23 cellular contexts compared by ENCODE assay signal in the genomic region with DNA sequence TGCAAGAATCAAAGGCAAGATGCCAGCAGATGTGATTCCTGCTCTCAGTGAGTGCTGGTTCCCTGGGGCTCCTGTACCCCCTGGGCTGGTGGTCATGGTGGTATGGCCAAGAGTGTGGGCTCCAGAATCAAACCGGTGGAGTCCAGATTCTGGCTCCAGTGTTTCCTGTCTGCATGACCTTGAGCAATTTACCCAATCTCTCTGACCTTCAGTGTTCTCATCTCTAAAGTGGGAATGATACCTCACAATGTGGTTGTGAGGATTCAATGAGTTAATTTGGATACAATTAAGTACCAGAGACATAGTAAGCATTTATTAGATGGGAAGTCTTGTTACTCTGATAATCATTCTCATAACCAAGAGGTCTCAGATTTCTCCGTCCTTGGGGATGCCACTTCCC.
"Had no signal": no experiment of that assay in that cellular context is flagged by ENCODE, and none has a peak within 500 bp of the region (broad histone marks: within the 10 kb centered on the region; RNA-seq: fewer than 3 reads in every experiment).

No MANE protein-coding gene starts in this region.

- H3K36me3 Mint-ChIP-seq: activated CD4-positive, alpha-beta memory T cell treated with anti-CD3 and anti-CD28 coated beads for 36 hours had no signal

- FAIRE-seq: astrocyte, TTC549 had no signal

- ATAC-seq: activated naive CD4-positive, alpha-beta T cell treated with anti-CD3 and anti-CD28 coated beads, Interleukin-2, amount 50 U/mL, for 72 hours; activated T-cell treated with anti-CD3 and anti-CD28 coated beads, Interleukin-2, amount 50 U/mL, for 4 hours had no signal

- H3K9ac ChIP-seq: SK-N-SH had no signal

- H3K27ac Mint-ChIP-seq: activated B cell treated with CpG ODN at 0.5 μM for 24 hours; activated CD4-positive, alpha-beta memory T cell treated with anti-CD3 and anti-CD28 coated beads for 36 hours; activated naive CD4-positive, alpha-beta T cell treated with anti-CD3 and anti-CD28 coated beads for 36 hours; activated T-helper 1 cell treated with anti-CD3 and anti-CD28 coated beads, Interleukin-12 subunit alpha, Interleukin-12 subunit beta, Interleukin-2, Interleukin-4 antibody, amounts not matched to agents 30 ng/mL and 10 ng/mL and 1 ng/mL, durations not matched to agents 14 hours and 24 hours and 36 hours; T-helper 1 cell treated with Interleukin-12 subunit alpha and Interleukin-12 subunit beta and Interleukin-4 antibody, amounts not matched to agents 30 μg/mL and 1 μg/mL, for 36 hours; T-helper 2 cell treated with Interferon-gamma antibody and Interleukin-4, amounts not matched to agents 5 μg/mL and 100 μg/mL, for 36 hours had no signal

- H3K9me3 ChIP-seq: adrenal gland, breast epithelium, SJSA1, SK-N-SH had no signal

- H3K27me3 Mint-ChIP-seq: activated B cell treated with CpG ODN at 0.5 μM for 24 hours had no signal

- H3K27ac ChIP-seq: adrenal gland, body of pancreas, breast epithelium, SJSA1 had no signal

- H3K4me3 ChIP-seq: adrenal gland, body of pancreas, breast epithelium, SJSA1 had no signal

- H3K4me2 ChIP-seq: SK-N-SH had no signal

- H3K9me3 Mint-ChIP-seq: activated T-cell treated with anti-CD3 and anti-CD28 coated beads, Interleukin-2, amount 50 U/mL, for 4 hours had no signal

- H3K36me3 ChIP-seq: adrenal gland, breast epithelium, SJSA1 had no signal

- DNase-seq: activated B cell treated with CpG ODN at 0.5 μM for 24 hours; activated CD4-positive, alpha-beta memory T cell treated with anti-CD3 and anti-CD28 coated beads for 36 hours; activated CD4-positive, alpha-beta T cell treated with anti-CD3 and anti-CD28 coated beads for 4 hours; activated CD4-positive, alpha-beta T cell treated with anti-CD3 and anti-CD28 coated beads, Interleukin-2, amount 50 U/mL, for 1 hour; activated CD4-positive, CD25-positive, alpha-beta regulatory T cell treated with anti-CD3 and anti-CD28 coated beads, Interleukin-2, amount 50 U/mL, for 72 hours; activated CD8-positive, alpha-beta memory T cell treated with anti-CD3 and anti-CD28 coated beads, Interleukin-2, amount 50 U/mL, for 4 hours; activated gamma-delta T cell treated with Interleukin-2 at 50 U/mL for 16 hours; activated naive CD4-positive, alpha-beta T cell treated with anti-CD3 and anti-CD28 coated beads for 36 hours; activated T-cell treated with anti-CD3 and anti-CD28 coated beads for 4 hours; activated T-cell treated with anti-CD3 and anti-CD28 coated beads, Interleukin-2, amount 50 U/mL, for 4 hours; adrenal gland; NCI-H2171; OCI-M1 had no signal

- H3K27me3 ChIP-seq: adrenal gland, body of pancreas, breast epithelium, SJSA1 had no signal

- H3K4me1 ChIP-seq: adrenal gland, body of pancreas, breast epithelium, SJSA1 had no signal

- H3K4me3 Mint-ChIP-seq: activated B cell treated with CpG ODN at 0.5 μM for 24 hours; activated CD4-positive, alpha-beta memory T cell treated with anti-CD3 and anti-CD28 coated beads for 36 hours; activated naive CD4-positive, alpha-beta T cell treated with anti-CD3 and anti-CD28 coated beads for 36 hours; activated T-cell treated with anti-CD3 and anti-CD28 coated beads, Interleukin-2, amount 50 U/mL, for 4 hours; activated T-helper 1 cell treated with anti-CD3 and anti-CD28 coated beads, Interleukin-12 subunit alpha, Interleukin-12 subunit beta, Interleukin-2, Interleukin-4 antibody, amounts not matched to agents 30 ng/mL and 10 ng/mL and 1 ng/mL, durations not matched to agents 14 hours and 24 hours and 36 hours; T-helper 1 cell treated with Interleukin-12 subunit alpha and Interleukin-12 subunit beta and Interleukin-4 antibody, amounts not matched to agents 30 μg/mL and 1 μg/mL, for 36 hours; T-helper 2 cell treated with Interferon-gamma antibody and Interleukin-4, amounts not matched to agents 5 μg/mL and 100 μg/mL, for 36 hours had no signal
